In the genomic region with DNA sequence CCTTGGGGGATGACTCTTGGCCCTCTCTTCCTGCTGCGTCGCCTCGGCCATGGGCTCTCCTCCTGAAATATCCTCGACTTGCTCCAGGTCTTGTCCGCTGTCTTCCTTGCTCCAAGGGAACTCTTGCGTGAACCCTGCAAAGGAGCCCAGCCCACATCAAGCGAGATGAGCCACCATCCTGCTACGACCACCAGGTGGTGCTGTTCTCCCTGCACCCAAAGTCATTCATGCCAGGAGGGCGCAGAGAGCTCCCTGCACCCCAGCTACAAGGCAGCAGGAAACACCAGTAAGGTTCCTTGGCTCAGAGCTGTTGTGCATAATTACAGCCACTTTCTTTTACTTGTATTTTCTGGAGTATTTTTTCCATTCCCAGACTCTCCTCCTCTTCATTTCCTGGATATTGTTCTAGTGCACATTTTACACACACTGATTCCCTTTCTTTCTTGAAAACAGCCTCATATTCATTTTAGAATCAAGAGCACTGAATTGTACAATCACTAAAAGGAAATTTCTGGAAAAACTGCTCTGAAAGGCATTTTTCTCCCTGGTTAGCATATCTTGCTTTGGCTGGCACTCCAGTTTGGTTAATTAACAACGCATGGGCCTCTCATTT, we compare ENCODE assay signal across 9 cellular contexts.
A peak's percentile ranks its signal among the peaks of the same experiment; 100 is the strongest.
DNase-seq lines count a peak whose midpoint lies in the region; ATAC-seq, FAIRE-seq and TF ChIP-seq lines count a peak whose summit lies in the region.
"Had no signal": no experiment of that assay in that cellular context is flagged by ENCODE, and none has a peak within 500 bp of the region (broad histone marks: within the 10 kb centered on the region; RNA-seq: fewer than 3 reads in every experiment).

No MANE protein-coding gene starts in this region.

- no peak overlapping the region for H2BK15ac ChIP-seq in IMR-90 (ENCODE audit: low read depth, low read length)

- no peaks in the 10 kb centered on the region for H3K36me3 ChIP-seq in SK-N-SH (replicated peaks in 1 of 2; ENCODE audit: control insufficient read depth in 1 of 2, insufficient read depth in 2 of 2, low read length in 1 of 2)
- H3K36me3 ChIP-seq in IMR-90 (ENCODE audit: control insufficient read depth, insufficient read depth, low read length): no peaks in the 10 kb centered on the region
- no peaks in the 10 kb centered on the region for H3K36me3 ChIP-seq in Panc1 (ENCODE audit: control insufficient read depth, insufficient read depth, low read length)
- no peaks in the 10 kb centered on the region for H3K36me3 ChIP-seq in K562 (ENCODE audit: control insufficient read depth, insufficient read depth, low read length)

- TF ChIP-seq RAD21 in SK-N-SH (IDR thresholded peaks at IDR 0.05; ENCODE audit: low read length) (peak; percentile 74), IMR-90 (IDR thresholded peaks at IDR 0.05; ENCODE audit: low read length) (no peak), K562 (CRISPR knock-in tag; conservative IDR thresholded peaks at IDR 0.05 in 1 of 2, IDR thresholded peaks at IDR 0.05 in 1 of 2) (peak; percentile 35 to 62; a peak in 3 of 4 replicates)

- no TSS peak for BruUV-seq in IMR-90 (replicated peaks; lab: Mats Ljungman, UMichigan)
- BruUV-seq in Panc1 (replicated peaks; lab: Mats Ljungman, UMichigan): no TSS peak
- no TSS peak for BruUV-seq in K562 (replicated peaks; lab: Mats Ljungman, UMichigan)

- H2AK9ac ChIP-seq in IMR-90 (replicated peaks; ENCODE audit: low read depth, low read length, poor library complexity): no peak overlapping the region

- H3K4ac ChIP-seq in IMR-90 (ENCODE audit: low read depth, low read length): no peak overlapping the region

- H3K9me2 ChIP-seq in SK-N-SH: no peaks in the 10 kb centered on the region

- H4K5ac ChIP-seq in IMR-90 (ENCODE audit: low read depth, low read length): no peak overlapping the region

- H4K91ac ChIP-seq in IMR-90 (ENCODE audit: insufficient read depth, low read depth, low read length): no peak overlapping the region

- FAIRE-seq in K562 (lab: Jason Lieb, UNC): peak; percentile 51
- FAIRE-seq: endometrium had no signal

- H2BK120ac ChIP-seq in IMR-90 (ENCODE audit: low read depth, low read length): no peak overlapping the region

- no peak overlapping the region for H3K18ac ChIP-seq in IMR-90 (ENCODE audit: low read depth, low read length)

- no peak overlapping the region for H2AK5ac ChIP-seq in IMR-90 (ENCODE audit: low read depth, low read length)

- H3K79me1 ChIP-seq in IMR-90 (ENCODE audit: low read depth in 1 of 2, low read length in 2 of 2): no peaks in the 10 kb centered on the region

- H3K4me2 ChIP-seq in SK-N-SH: no peak overlapping the region
- no peak overlapping the region for H3K4me2 ChIP-seq in IMR-90 (ENCODE audit: low read depth, low read length)
- H3K4me2 ChIP-seq in K562 (ENCODE audit: insufficient read depth, low read length): no peak overlapping the region

- H3K4me3 ChIP-seq in SK-N-SH (ENCODE audit: low read depth in 2 of 2, low read length in 1 of 2) (peak overlapping the region in 1 of 2 experiments; percentile 50; a peak in 1 of 4 replicates), IMR-90 (ENCODE audit: insufficient read depth, low read depth, low read length) (no peak overlapping the region), Panc1 (ENCODE audit: low read depth in 2 of 2, low read length in 2 of 2) (no peak overlapping the region), K562 (no peak overlapping the region)

- TF ChIP-seq EP300 in SK-N-SH (IDR thresholded peaks at IDR 0.05; ENCODE audit: borderline replicate concordance in 1 of 2, low read depth in 1 of 2, low read length in 1 of 2) (no peak), K562 (IDR thresholded peaks at IDR 0.05; ENCODE audit: low read length) (no peak)

- in situ Hi-C loops in IMR-90 (cut with MboI; ENCODE audit: low sequenced_read_pairs) (no loop called here), Panc1 (cut with HindIII; ENCODE audit: low pct_unique_long_range_greater_than_20kb, low sequenced_read_pairs) (no loop called here), K562 (cut with MboI) (loop anchor here (25.0 kb wide), 1 partner anchor 703 kb away; a partner anchor contains a TSS)

- H3K23ac ChIP-seq in IMR-90 (ENCODE audit: low read depth, low read length): no peak overlapping the region

- no peaks in the 10 kb centered on the region for H3F3A ChIP-seq in SK-N-SH (replicated peaks; ENCODE audit: insufficient read depth)

- no peaks in the 10 kb centered on the region for H3K9me1 ChIP-seq in IMR-90 (ENCODE audit: insufficient read depth, low read length)
- H3K9me1 ChIP-seq in K562 (ENCODE audit: control insufficient read depth, insufficient read depth, low read length): no peaks in the 10 kb centered on the region

- no peak overlapping the region for H3K56ac ChIP-seq in IMR-90 (ENCODE audit: extremely low read depth, insufficient read depth, low read length)

- ATAC-seq in SK-N-SH treated with all-trans-retinoic acid at 6 μM for 48 hours (no peak), GM21723 (IDR thresholded peaks at IDR 0.05; ENCODE audit: unreplicated experiment) (peak; percentile 96), IMR-90 (ENCODE audit: low read depth) (no peak), Panc1 (peak; percentile 84), K562 (peak; percentile 83)

- no peaks in the 10 kb centered on the region; a peak in 1 of 4 replicates for H3K4me1 ChIP-seq in SK-N-SH (ENCODE audit: control insufficient read depth in 1 of 2, insufficient read depth in 2 of 2, low read depth in 1 of 2, low read length in 1 of 2)
- no peaks in the 10 kb centered on the region for H3K4me1 ChIP-seq in IMR-90 (ENCODE audit: control insufficient read depth, insufficient read depth, low read length)
- H3K4me1 ChIP-seq in Panc1 (ENCODE audit: control insufficient read depth, insufficient read depth, low read length): no peaks in the 10 kb centered on the region
- no peaks in the 10 kb centered on the region for H3K4me1 ChIP-seq in K562 (replicated peaks in 1 of 2; ENCODE audit: control insufficient read depth in 2 of 2, insufficient read depth in 2 of 2, low read length in 2 of 2)

- H4K8ac ChIP-seq in IMR-90 (ENCODE audit: low read depth in 2 of 2, low read length in 2 of 2): no peak overlapping the region

- WGBS in SK-N-SH (ENCODE audit: low lambda C conversion rate): 4% methylated on average over 1 of the region's 10 CpGs
- 3% methylated on average over 6 of the region's 10 CpGs; no CpG with 5 or more reads in 1 of the 2 experiments for WGBS in IMR-90 (ENCODE audit: extremely low coverage in 2 of 2, insufficient read length in 1 of 2), 2 experiments
- WGBS in K562 (ENCODE audit: insufficient coverage, low coverage, missing lambda C conversion rate): 0% methylated on average over 9 of the region's 10 CpGs

- intact Hi-C loops in IMR-90 (cut with micrococcal nuclease): no loop called here
- intact Hi-C loops in Panc1 (cut with micrococcal nuclease; ENCODE audit: unreplicated experiment): loop anchor here (5.0 kb wide), 2 partner anchors 688 to 703 kb away; no protein-coding TSS in a partner anchor
- intact Hi-C loops in K562 (cut with micrococcal nuclease): loop anchor here (1.0 to 2.0 kb wide), 3 partner anchors 29 to 701 kb away; no protein-coding TSS in a partner anchor

- dilution Hi-C loops in IMR-90 (cut with HindIII; ENCODE audit: low sequenced_read_pairs, unreplicated experiment): no loop called here

- CTCF ChIA-PET in SK-N-SH (lab: Yijun Ruan, JAX): interaction anchor here (0.5 to 5.1 kb wide), 52 partner anchors 9 to 1377 kb away, joined by 3 to 72 read pairs (median 4); a partner anchor contains a TSS
- CTCF ChIA-PET in IMR-90 (lab: Yijun Ruan, JAX): no interaction called here
- CTCF ChIA-PET in Panc1 (lab: Charles Lee): interaction anchor here (0.6 to 1.0 kb wide), 3 partner anchors 525 to 700 kb away, joined by 3 to 7 read pairs (median 5); no protein-coding TSS in a partner anchor
- CTCF ChIA-PET in K562 (lab: Yijun Ruan, JAX; ENCODE audit: low intra/inter-chr PET ratio): no interaction called here

- POLR2A ChIA-PET in SK-N-SH (lab: Yijun Ruan, JAX): no interaction called here
- POLR2A ChIA-PET in IMR-90 (lab: Charles Lee; ENCODE audit: unreplicated experiment): no interaction called here
- POLR2A ChIA-PET in Panc1 (lab: Charles Lee): no interaction called here
- POLR2A ChIA-PET in K562 (lab: Yijun Ruan, JAX): no interaction called here

- H3K27ac ChIP-seq in SK-N-SH (ENCODE audit: low read depth in 2 of 2, low read length in 1 of 2): no peak overlapping the region
- H3K27ac ChIP-seq in IMR-90 (ENCODE audit: insufficient read depth, low read length): no peak overlapping the region
- no peak overlapping the region for H3K27ac ChIP-seq in Panc1 (ENCODE audit: low read length)
- H3K27ac ChIP-seq in K562 (ENCODE audit: extremely low read depth, low read depth, low read length): no peak overlapping the region

- no peak overlapping the region for H2AFZ ChIP-seq in SK-N-SH (ENCODE audit: low read depth)
- H2AFZ ChIP-seq in IMR-90 (replicated peaks; ENCODE audit: low read length, poor library complexity): no peak overlapping the region
- no peak overlapping the region for H2AFZ ChIP-seq in K562 (ENCODE audit: low read depth, low read length)

- DNase-seq in SK-N-SH (peak; percentile 68), IMR-90 (peak; percentile 4), Panc1 (ENCODE audit: low read depth, low spot score) (peak; percentile 32), K562 (ENCODE audit: extremely low read depth in 1 of 4, low spot score in 3 of 4) (peak; percentile 50 to 66 (median 59)), iris pigment epithelial cell (ENCODE audit: low read depth) (peak; percentile 23)
- peak in 2 of 3 experiments; percentile 2 to 30 for DNase-seq in stimulated activated CD4-positive, alpha-beta T cell treated with anti-CD3 and anti-CD28 coated beads, TNF-alpha, amount 100 ng/mL, for 24 hours (ENCODE audit: low read depth in 3 of 3)

- no peak overlapping the region for H3K14ac ChIP-seq in IMR-90 (replicated peaks; ENCODE audit: low read depth, low read length)

- H3K9ac ChIP-seq in SK-N-SH (no peak overlapping the region), IMR-90 (ENCODE audit: low read depth, low read length) (no peak overlapping the region), K562 (ENCODE audit: insufficient read depth in 1 of 2, low read depth in 2 of 2, low read length in 2 of 2) (no peak overlapping the region)

- H2BK5ac ChIP-seq in IMR-90 (ENCODE audit: low read depth, low read length, poor library complexity, severe bottlenecking): no peak overlapping the region

- H3K79me2 ChIP-seq in SK-N-SH (ENCODE audit: insufficient read depth) (no peaks in the 10 kb centered on the region), K562 (ENCODE audit: control insufficient read depth, insufficient read depth, low read length) (no peaks in the 10 kb centered on the region)

- H3K9me3 ChIP-seq in SK-N-SH (no peaks in the 10 kb centered on the region), IMR-90 (ENCODE audit: control insufficient read depth, insufficient read depth, low read length) (peaks cover 13% of the 10 kb centered on the region; the same call in 1 of the 2 replicates), Panc1 (ENCODE audit: control insufficient read depth, insufficient read depth, low read depth, low read length) (no peaks in the 10 kb centered on the region), K562 (replicated peaks; ENCODE audit: control insufficient read depth, insufficient read depth, low read depth, low read length) (no peaks in the 10 kb centered on the region)

- H2BK20ac ChIP-seq in IMR-90 (ENCODE audit: low read depth, low read length): no peak overlapping the region

- TF ChIP-seq POLR2A in IMR-90 (IDR thresholded peaks at IDR 0.05; ENCODE audit: low read depth, low read length): no peak
- TF ChIP-seq POLR2A in K562 (conservative IDR thresholded peaks at IDR 0.05): no peak

- no peaks in the 10 kb centered on the region for H4K20me1 ChIP-seq in SK-N-SH (ENCODE audit: insufficient read depth)
- H4K20me1 ChIP-seq in IMR-90 (ENCODE audit: insufficient read depth, low read length): no peaks in the 10 kb centered on the region
- H4K20me1 ChIP-seq in K562 (replicated peaks; ENCODE audit: control insufficient read depth, insufficient read depth, low read length): no peaks in the 10 kb centered on the region

- peak; percentile 44 for TF ChIP-seq CTCF in SK-N-SH (IDR thresholded peaks at IDR 0.05)
- TF ChIP-seq CTCF in IMR-90 (conservative IDR thresholded peaks at IDR 0.05; ENCODE audit: low read depth, low read length): 0 out of 2 replicates have a peak, but pooled peaks have one; percentile 14
- TF ChIP-seq CTCF in Panc1 (IDR thresholded peaks at IDR 0.05): peak; percentile 91
- peak; percentile 52 to 78 (median 58) for TF ChIP-seq CTCF in K562 (IDR thresholded peaks at IDR 0.05 in 2 of 3, conservative IDR thresholded peaks at IDR 0.05 in 1 of 3; ENCODE audit: insufficient read depth in 2 of 3, low read depth in 1 of 3, low read length in 3 of 3)

- no peaks in the 10 kb centered on the region for H3K27me3 ChIP-seq in SK-N-SH (ENCODE audit: insufficient read depth)
- H3K27me3 ChIP-seq in IMR-90 (ENCODE audit: control insufficient read depth, insufficient read depth, low read length): no peaks in the 10 kb centered on the region
- H3K27me3 ChIP-seq in Panc1 (ENCODE audit: control insufficient read depth, insufficient read depth, low read length): peaks cover 2% of the 10 kb centered on the region; the same call in 1 of the 2 replicates
- H3K27me3 ChIP-seq in K562 (ENCODE audit: control insufficient read depth in 2 of 2, insufficient read depth in 2 of 2, low read length in 2 of 2): no peaks in the 10 kb centered on the region

Comparison
In these comparisons a context has a peak if more than half of its experiments do, and no peak if none do; other contexts are left out.
1. DNase-seq: peak in every context shown above with its lines; median percentile 68 in SK-N-SH; 59 in K562; 32 in Panc1; 23 in iris pigment epithelial cell; 16 in stimulated activated CD4-positive, alpha-beta T cell treated with anti-CD3 and anti-CD28 coated beads, TNF-alpha, amount 100 ng/mL, for 24 hours; 4 in IMR-90.
2. CTCF ChIP-seq: peak in every context shown above with its lines; median percentile 91 in Panc1; 58 in K562; 44 in SK-N-SH; 14 in IMR-90.
3. ATAC-seq: peak in GM21723 (single experiment), Panc1 (single experiment) and K562 (single experiment); none in SK-N-SH treated with all-trans-retinoic acid at 6 μM for 48 hours (single experiment) and IMR-90 (single experiment).
4. CTCF ChIA-PET loops: an anchor here in SK-N-SH (0.5 to 5.1 kb wide) and Panc1 (0.6 to 1.0 kb wide); none called in IMR-90 and K562.